Comparison of ENCODE assay signal across 2 cellular contexts in the genomic region with DNA sequence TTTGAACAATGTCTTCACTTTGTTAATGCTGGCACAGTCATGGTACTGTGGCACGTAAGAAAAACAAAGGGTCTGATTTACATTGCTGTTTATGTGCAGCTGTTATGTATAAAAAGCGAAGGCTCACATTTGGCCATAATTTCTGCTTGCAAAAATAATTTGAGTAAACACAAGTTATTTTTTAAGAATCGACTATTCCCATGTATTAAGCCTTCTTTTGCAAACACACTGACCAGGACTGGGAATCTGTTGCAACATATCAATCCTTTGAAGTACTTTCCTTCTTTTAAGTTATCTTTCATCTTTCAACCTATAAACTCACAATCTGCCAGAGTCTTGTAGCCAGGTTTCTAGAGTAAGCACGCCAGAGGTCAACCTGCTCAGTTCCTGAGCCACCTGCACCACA.
TF ChIP-seq lines count a peak whose summit lies in the region.

No MANE protein-coding gene starts in this region.

TF ChIP-seq in WTC11, 78 proteins besides CTCF, POLR2A, EP300 and RAD21 (continued from another document):
- TF ChIP-seq, protein P1, sequence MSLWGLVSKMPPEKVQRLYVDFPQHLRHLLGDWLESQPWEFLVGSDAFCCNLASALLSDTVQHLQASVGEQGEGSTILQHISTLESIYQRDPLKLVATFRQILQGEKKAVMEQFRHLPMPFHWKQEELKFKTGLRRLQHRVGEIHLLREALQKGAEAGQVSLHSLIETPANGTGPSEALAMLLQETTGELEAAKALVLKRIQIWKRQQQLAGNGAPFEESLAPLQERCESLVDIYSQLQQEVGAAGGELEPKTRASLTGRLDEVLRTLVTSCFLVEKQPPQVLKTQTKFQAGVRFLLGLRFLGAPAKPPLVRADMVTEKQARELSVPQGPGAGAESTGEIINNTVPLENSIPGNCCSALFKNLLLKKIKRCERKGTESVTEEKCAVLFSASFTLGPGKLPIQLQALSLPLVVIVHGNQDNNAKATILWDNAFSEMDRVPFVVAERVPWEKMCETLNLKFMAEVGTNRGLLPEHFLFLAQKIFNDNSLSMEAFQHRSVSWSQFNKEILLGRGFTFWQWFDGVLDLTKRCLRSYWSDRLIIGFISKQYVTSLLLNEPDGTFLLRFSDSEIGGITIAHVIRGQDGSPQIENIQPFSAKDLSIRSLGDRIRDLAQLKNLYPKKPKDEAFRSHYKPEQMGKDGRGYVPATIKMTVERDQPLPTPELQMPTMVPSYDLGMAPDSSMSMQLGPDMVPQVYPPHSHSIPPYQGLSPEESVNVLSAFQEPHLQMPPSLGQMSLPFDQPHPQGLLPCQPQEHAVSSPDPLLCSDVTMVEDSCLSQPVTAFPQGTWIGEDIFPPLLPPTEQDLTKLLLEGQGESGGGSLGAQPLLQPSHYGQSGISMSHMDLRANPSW (CRISPR knock-in tag; conservative IDR thresholded peaks at IDR 0.05; ENCODE audit: low read depth) = no peak

TF ChIP-seq in SK-N-SH treated with all-trans-retinoic acid at 6 μM for 48 hours, 23 proteins besides CTCF, POLR2A, EP300 and RAD21 (continued from another document):
- TF ChIP-seq, protein P2, sequence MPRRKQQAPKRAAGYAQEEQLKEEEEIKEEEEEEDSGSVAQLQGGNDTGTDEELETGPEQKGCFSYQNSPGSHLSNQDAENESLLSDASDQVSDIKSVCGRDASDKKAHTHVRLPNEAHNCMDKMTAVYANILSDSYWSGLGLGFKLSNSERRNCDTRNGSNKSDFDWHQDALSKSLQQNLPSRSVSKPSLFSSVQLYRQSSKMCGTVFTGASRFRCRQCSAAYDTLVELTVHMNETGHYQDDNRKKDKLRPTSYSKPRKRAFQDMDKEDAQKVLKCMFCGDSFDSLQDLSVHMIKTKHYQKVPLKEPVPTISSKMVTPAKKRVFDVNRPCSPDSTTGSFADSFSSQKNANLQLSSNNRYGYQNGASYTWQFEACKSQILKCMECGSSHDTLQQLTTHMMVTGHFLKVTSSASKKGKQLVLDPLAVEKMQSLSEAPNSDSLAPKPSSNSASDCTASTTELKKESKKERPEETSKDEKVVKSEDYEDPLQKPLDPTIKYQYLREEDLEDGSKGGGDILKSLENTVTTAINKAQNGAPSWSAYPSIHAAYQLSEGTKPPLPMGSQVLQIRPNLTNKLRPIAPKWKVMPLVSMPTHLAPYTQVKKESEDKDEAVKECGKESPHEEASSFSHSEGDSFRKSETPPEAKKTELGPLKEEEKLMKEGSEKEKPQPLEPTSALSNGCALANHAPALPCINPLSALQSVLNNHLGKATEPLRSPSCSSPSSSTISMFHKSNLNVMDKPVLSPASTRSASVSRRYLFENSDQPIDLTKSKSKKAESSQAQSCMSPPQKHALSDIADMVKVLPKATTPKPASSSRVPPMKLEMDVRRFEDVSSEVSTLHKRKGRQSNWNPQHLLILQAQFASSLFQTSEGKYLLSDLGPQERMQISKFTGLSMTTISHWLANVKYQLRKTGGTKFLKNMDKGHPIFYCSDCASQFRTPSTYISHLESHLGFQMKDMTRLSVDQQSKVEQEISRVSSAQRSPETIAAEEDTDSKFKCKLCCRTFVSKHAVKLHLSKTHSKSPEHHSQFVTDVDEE (CRISPR knock-in tag; IDR thresholded peaks at IDR 0.05) = no peak
- no peak for TF ChIP-seq TCF4 (CRISPR knock-in tag; IDR thresholded peaks at IDR 0.05; ENCODE audit: borderline replicate concordance)
- TF ChIP-seq, protein P3, sequence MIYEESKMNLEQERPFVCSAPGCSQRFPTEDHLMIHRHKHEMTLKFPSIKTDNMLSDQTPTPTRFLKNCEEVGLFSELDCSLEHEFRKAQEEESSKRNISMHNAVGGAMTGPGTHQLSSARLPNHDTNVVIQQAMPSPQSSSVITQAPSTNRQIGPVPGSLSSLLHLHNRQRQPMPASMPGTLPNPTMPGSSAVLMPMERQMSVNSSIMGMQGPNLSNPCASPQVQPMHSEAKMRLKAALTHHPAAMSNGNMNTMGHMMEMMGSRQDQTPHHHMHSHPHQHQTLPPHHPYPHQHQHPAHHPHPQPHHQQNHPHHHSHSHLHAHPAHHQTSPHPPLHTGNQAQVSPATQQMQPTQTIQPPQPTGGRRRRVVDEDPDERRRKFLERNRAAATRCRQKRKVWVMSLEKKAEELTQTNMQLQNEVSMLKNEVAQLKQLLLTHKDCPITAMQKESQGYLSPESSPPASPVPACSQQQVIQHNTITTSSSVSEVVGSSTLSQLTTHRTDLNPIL (CRISPR knock-in tag; IDR thresholded peaks at IDR 0.05; ENCODE audit: low read depth) = no peak
- TF ChIP-seq GLIS3 (CRISPR knock-in tag; IDR thresholded peaks at IDR 0.05) = no peak
- TF ChIP-seq ZC3H10 (CRISPR knock-in tag; IDR thresholded peaks at IDR 0.05) = no peak
- no peak for TF ChIP-seq RARB (CRISPR knock-in tag; IDR thresholded peaks at IDR 0.05)
- TF ChIP-seq ZNF70 (CRISPR knock-in tag; IDR thresholded peaks at IDR 0.05) = no peak
- no peak for TF ChIP-seq ARNTL (CRISPR knock-in tag; IDR thresholded peaks at IDR 0.05; ENCODE audit: borderline replicate concordance, low read depth)
- no peak for TF ChIP-seq OSR1 (CRISPR knock-in tag; IDR thresholded peaks at IDR 0.05)
- TF ChIP-seq ZNF8 (CRISPR knock-in tag; IDR thresholded peaks at IDR 0.05) = no peak
- no peak for TF ChIP-seq ISL1 (CRISPR knock-in tag; IDR thresholded peaks at IDR 0.05)
